9 cellular contexts compared by ENCODE assay signal in the genomic region with DNA sequence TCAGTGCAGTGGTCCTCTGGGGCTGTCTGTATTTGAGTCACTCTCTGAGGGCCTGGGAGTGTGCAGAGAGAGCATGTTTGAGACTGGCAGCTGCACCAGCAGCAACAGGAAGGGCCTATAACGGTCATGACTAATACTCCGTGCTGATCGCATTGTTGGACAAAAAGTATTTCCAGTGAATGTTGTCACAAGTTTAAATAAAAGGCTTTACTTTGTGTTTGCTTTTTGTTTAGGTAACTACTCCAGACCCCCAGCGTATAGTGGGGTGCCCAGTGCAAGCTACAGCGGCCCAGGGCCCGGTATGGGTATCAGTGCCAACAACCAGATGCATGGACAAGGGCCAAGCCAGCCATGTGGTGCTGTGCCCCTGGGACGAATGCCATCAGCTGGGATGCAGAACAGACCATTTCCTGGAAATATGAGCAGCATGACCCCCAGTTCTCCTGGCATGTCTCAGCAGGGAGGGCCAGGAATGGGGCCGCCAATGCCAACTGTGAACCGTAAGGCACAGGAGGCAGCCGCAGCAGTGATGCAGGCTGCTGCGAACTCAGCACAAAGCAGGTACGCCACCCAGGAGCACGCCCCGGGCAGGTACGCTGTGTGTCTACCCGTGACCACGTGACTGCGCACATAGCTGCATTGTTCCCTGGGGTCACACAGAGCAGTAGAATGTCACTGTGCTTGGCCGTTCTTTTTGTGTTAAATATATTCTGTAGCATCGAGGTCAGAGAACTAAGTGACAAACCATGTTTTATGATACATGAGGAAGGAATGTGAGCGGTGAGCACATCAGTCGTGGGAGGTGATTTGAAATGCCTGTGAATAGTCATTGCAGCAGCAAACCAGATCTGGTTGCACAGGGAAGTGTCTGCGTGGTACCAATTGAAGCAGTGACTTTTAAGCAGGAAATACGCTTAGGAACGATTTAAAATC.
DNase-seq lines count a peak whose midpoint lies in the region; ATAC-seq and TF ChIP-seq lines count a peak whose summit lies in the region.
"Had no signal": no experiment of that assay in that cellular context is flagged by ENCODE, and none has a peak within 500 bp of the region (broad histone marks: within the 10 kb centered on the region; RNA-seq: fewer than 3 reads in every experiment).

No MANE protein-coding gene starts in this region.

- no peak for TF ChIP-seq POLR2A in vagina (IDR thresholded peaks at IDR 0.05)

- H3K36me3 Mint-ChIP-seq in activated CD8-positive, alpha-beta memory T cell treated with anti-CD3 and anti-CD28 coated beads, Interleukin-2, amount 10 ng/mL, durations not matched to agents 7 days and 5 days: peaks cover 12% of the 10 kb centered on the region

- no peaks in the 10 kb centered on the region for H3K9me3 Mint-ChIP-seq in stimulated activated naive CD8-positive, alpha-beta T cell treated with anti-CD3 and anti-CD28 coated beads, Interleukin-15, amount 100 ng/mL, for 72 hours
- H3K9me3 Mint-ChIP-seq in activated CD8-positive, alpha-beta memory T cell treated with anti-CD3 and anti-CD28 coated beads, Interleukin-2, amount 10 ng/mL, durations not matched to agents 7 days and 5 days (ENCODE audit: low read depth): no peaks in the 10 kb centered on the region

- H3K27ac ChIP-seq in lower lobe of right lung (no peak overlapping the region), vagina (peak overlapping the region; percentile 79)
- H3K27ac ChIP-seq: C4-2B had no signal

- H3K4me1 ChIP-seq in lower lobe of right lung: peaks cover 36% of the 10 kb centered on the region
- peaks cover 45% of the 10 kb centered on the region for H3K4me1 ChIP-seq in vagina

- ATAC-seq in stimulated activated naive CD8-positive, alpha-beta T cell treated with anti-CD3 and anti-CD28 coated beads, Interleukin-15, amount 100 ng/mL, for 72 hours: no peak
- no peak for ATAC-seq in stimulated activated naive CD8-positive, alpha-beta T cell treated with anti-CD3 and anti-CD28 coated beads, Interleukin-15, Interleukin-2, amounts not matched to agents 100 U/mL and 50 U/mL, for 24 hours
- ATAC-seq in lower lobe of right lung: peak; percentile 16 to 48
- no peak for ATAC-seq in activated CD8-positive, alpha-beta memory T cell treated with anti-CD3 and anti-CD28 coated beads, Interleukin-2, amount 10 ng/mL, durations not matched to agents 7 days and 5 days

- H3K4me1 Mint-ChIP-seq in stimulated activated naive CD8-positive, alpha-beta T cell treated with anti-CD3 and anti-CD28 coated beads, Interleukin-15, amount 100 ng/mL, for 72 hours: peaks cover 5% of the 10 kb centered on the region
- H3K4me1 Mint-ChIP-seq in activated CD8-positive, alpha-beta memory T cell treated with anti-CD3 and anti-CD28 coated beads, Interleukin-2, amount 10 ng/mL, durations not matched to agents 7 days and 5 days: peaks cover 28% of the 10 kb centered on the region

- peak overlapping the region; percentile 3 to 13 for H3K27ac Mint-ChIP-seq in stimulated activated naive CD8-positive, alpha-beta T cell treated with anti-CD3 and anti-CD28 coated beads, Interleukin-15, amount 100 ng/mL, for 72 hours
- no peak overlapping the region for H3K27ac Mint-ChIP-seq in activated CD8-positive, alpha-beta memory T cell treated with anti-CD3 and anti-CD28 coated beads, Interleukin-2, amount 10 ng/mL, durations not matched to agents 7 days and 5 days

- TF ChIP-seq CTCF in choroid plexus epithelial cell (conservative IDR thresholded peaks at IDR 0.05; ENCODE audit: low read depth, low read length) (no peak), lower lobe of right lung (IDR thresholded peaks at IDR 0.05) (no peak), vagina (IDR thresholded peaks at IDR 0.05) (no peak)

- CTCF ChIA-PET in activated CD8-positive, alpha-beta memory T cell treated with anti-CD3 and anti-CD28 coated beads, Interleukin-2, amount 10 ng/mL, durations not matched to agents 7 days and 5 days (lab: Charles Lee): no interaction called here

- intact Hi-C loops in lower lobe of right lung (cut with DNase I) (no loop called here), vagina (cut with DNase I) (no loop called here)

- H3K4me3 Mint-ChIP-seq in stimulated activated naive CD8-positive, alpha-beta T cell treated with anti-CD3 and anti-CD28 coated beads, Interleukin-15, amount 100 ng/mL, for 72 hours: no peak overlapping the region
- H3K4me3 Mint-ChIP-seq in activated CD8-positive, alpha-beta memory T cell treated with anti-CD3 and anti-CD28 coated beads, Interleukin-2, amount 10 ng/mL, durations not matched to agents 7 days and 5 days: no peak overlapping the region

- H3K27me3 ChIP-seq in lower lobe of right lung (ENCODE audit: low read depth) (no peaks in the 10 kb centered on the region), vagina (no peaks in the 10 kb centered on the region)

- H3K36me3 ChIP-seq in lower lobe of right lung (peaks cover 29% of the 10 kb centered on the region), vagina (peaks cover 0 to 17% of the 10 kb centered on the region in 2 donors)

- H3K4me3 ChIP-seq in choroid plexus epithelial cell (ENCODE audit: low read depth, low read length) (no peak overlapping the region), lower lobe of right lung (no peak overlapping the region), vagina (no peak overlapping the region)

- H3K27me3 Mint-ChIP-seq in stimulated activated naive CD8-positive, alpha-beta T cell treated with anti-CD3 and anti-CD28 coated beads, Interleukin-15, amount 100 ng/mL, for 72 hours: no peaks in the 10 kb centered on the region
- no peaks in the 10 kb centered on the region for H3K27me3 Mint-ChIP-seq in activated CD8-positive, alpha-beta memory T cell treated with anti-CD3 and anti-CD28 coated beads, Interleukin-2, amount 10 ng/mL, durations not matched to agents 7 days and 5 days

- DNase-seq in stimulated activated naive CD8-positive, alpha-beta T cell treated with anti-CD3 and anti-CD28 coated beads, Interleukin-15, amount 100 ng/mL, for 72 hours: no peak
- no peak for DNase-seq in stimulated activated naive CD8-positive, alpha-beta T cell treated with anti-CD3 and anti-CD28 coated beads, Interleukin-15, Interleukin-2, amounts not matched to agents 100 U/mL and 50 U/mL, for 24 hours
- DNase-seq in choroid plexus epithelial cell (ENCODE audit: low read depth): peak; percentile 97
- DNase-seq in lower lobe of right lung: no peak
- DNase-seq in vagina (ENCODE audit: extremely low spot score in 2 of 2): no peak
- DNase-seq in NCI-H526 (lab: John Stamatoyannopoulos, UW): no peak
- DNase-seq in COLO668 (lab: John Stamatoyannopoulos, UW; ENCODE audit: unreplicated experiment): no peak
- no peak for DNase-seq in activated CD8-positive, alpha-beta memory T cell treated with anti-CD3 and anti-CD28 coated beads, Interleukin-2, amount 10 ng/mL, durations not matched to agents 7 days and 5 days

- H3K9me3 ChIP-seq in lower lobe of right lung: no peaks in the 10 kb centered on the region
- no peaks in the 10 kb centered on the region for H3K9me3 ChIP-seq in vagina

Comparison
In these comparisons a context has a peak if more than half of its experiments do, and no peak if none do; other contexts are left out.
1. ATAC-seq: peak in lower lobe of right lung (2 of 2); none in stimulated activated naive CD8-positive, alpha-beta T cell treated with anti-CD3 and anti-CD28 coated beads, Interleukin-15, amount 100 ng/mL, for 72 hours (single experiment), stimulated activated naive CD8-positive, alpha-beta T cell treated with anti-CD3 and anti-CD28 coated beads, Interleukin-15, Interleukin-2, amounts not matched to agents 100 U/mL and 50 U/mL, for 24 hours (single experiment) and activated CD8-positive, alpha-beta memory T cell treated with anti-CD3 and anti-CD28 coated beads, Interleukin-2, amount 10 ng/mL, durations not matched to agents 7 days and 5 days (single experiment).